In the genomic region with DNA sequence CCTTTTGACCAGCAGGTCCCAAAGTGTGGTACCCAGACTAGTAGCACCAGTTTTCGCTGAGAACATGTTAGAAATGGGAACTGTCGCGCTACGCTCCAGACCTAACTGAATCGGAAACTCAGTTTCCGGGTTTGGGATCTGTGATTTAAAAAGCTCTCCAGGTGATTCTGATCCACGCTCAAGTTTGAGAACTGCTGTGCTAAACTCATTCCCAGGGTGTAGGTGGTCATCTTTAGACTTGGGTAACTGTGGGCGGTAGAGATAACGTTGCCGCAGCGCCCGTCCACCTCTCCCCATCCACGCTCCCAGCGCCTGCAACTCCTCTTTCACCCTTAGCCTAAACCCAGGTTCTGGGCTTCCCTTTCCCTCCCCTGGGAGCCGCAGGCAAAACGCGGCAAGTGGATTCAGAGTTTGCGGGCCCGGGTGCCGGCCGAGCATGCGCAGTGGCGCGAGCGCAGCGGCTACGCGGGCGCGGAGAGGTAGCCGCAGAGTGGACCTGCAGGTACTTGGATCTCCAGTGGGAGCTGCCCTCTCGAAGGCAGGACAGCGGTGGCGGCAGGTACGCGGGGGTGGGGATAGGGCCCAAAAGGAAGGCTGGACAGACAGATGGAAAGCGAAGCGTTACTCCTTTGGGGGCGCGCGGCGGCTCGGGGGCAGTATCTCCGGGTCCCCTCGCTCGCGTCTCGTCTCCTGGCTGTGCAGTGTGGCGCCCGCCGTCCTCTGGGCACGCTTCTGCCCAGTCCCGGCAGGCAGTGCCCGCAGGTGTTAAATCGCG, we compare ENCODE assay signal across 8 cellular contexts. TPM values are rescaled to one million over a fixed set of nuclear protein-coding genes. Genes with fewer than 3 reads are reported as not detected.
DNase-seq lines count a peak whose midpoint lies in the region; ATAC-seq and TF ChIP-seq lines count a peak whose summit lies in the region.

A gene with protein sequence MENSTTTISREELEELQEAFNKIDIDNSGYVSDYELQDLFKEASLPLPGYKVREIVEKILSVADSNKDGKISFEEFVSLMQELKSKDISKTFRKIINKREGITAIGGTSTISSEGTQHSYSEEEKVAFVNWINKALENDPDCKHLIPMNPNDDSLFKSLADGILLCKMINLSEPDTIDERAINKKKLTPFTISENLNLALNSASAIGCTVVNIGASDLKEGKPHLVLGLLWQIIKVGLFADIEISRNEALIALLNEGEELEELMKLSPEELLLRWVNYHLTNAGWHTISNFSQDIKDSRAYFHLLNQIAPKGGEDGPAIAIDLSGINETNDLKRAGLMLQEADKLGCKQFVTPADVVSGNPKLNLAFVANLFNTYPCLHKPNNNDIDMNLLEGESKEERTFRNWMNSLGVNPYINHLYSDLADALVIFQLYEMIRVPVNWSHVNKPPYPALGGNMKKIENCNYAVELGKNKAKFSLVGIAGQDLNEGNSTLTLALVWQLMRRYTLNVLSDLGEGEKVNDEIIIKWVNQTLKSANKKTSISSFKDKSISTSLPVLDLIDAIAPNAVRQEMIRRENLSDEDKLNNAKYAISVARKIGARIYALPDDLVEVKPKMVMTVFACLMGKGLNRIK (plus strand): TSS at position 443 of the 775 bp plus-strand sequence. CDS start 67,845 bp downstream, outside the sequence.

- DNase-seq in NCI-H146 (lab: John Stamatoyannopoulos, UW): peak; percentile 96
- DNase-seq in T-helper 17 cell: peak; percentile 77 to 83 (median 79)
- peak; percentile 37 to 89 for DNase-seq in ascending aorta (ENCODE audit: low spot score in 2 of 2)
- peak; percentile 87 for DNase-seq in hepatic stellate cell (ENCODE audit: low spot score)
- DNase-seq in retina: peak; percentile 97
- DNase-seq in NK-92 (lab: John Stamatoyannopoulos, UW; ENCODE audit: unreplicated experiment): no peak

- H3K36me3 ChIP-seq in ascending aorta: no peaks in the 10 kb centered on the region

- peak within 1 kb of the TSS; percentile 98 for H3K4me3 Mint-ChIP-seq in T-helper 17 cell

- H3K27me3 ChIP-seq in ascending aorta: no peaks in the 10 kb centered on the region

- H3K36me3 Mint-ChIP-seq in T-helper 17 cell (ENCODE audit: low read depth): no peaks in the 10 kb centered on the region

- ATAC-seq in HG02852 (IDR thresholded peaks at IDR 0.05; ENCODE audit: unreplicated experiment) (peak; percentile 87), T-helper 17 cell (peak; percentile 90)

- H3K27ac ChIP-seq in ascending aorta: peak within 1 kb of the TSS; percentile 46 to 56

- no peak for TF ChIP-seq CTCF in ascending aorta (IDR thresholded peaks at IDR 0.05)

- H3K4me3 ChIP-seq in ascending aorta: peak within 1 kb of the TSS; percentile 67 to 73

- TF ChIP-seq POLR2A in GM15510 (IDR thresholded peaks at IDR 0.05; ENCODE audit: borderline replicate concordance, extremely low read depth, insufficient read length): peak; percentile 61

- H3K27me3 Mint-ChIP-seq in T-helper 17 cell: no peaks in the 10 kb centered on the region

- H3K4me1 ChIP-seq in ascending aorta: peaks cover 0 to 3% of the 10 kb centered on the region in 2 donors

- peak within 1 kb of the TSS; percentile 81 for H3K27ac Mint-ChIP-seq in T-helper 17 cell

- intact Hi-C loops in ascending aorta (cut with DNase I): loop anchor here (1.0 to 5.0 kb wide), 3 partner anchors 17 to 406 kb away; a partner anchor contains a TSS

- H3K9me3 ChIP-seq in T-helper 17 cell (ENCODE audit: control insufficient read depth, low read length, poor library complexity, severe bottlenecking): no peaks in the 10 kb centered on the region
- no peaks in the 10 kb centered on the region for H3K9me3 ChIP-seq in ascending aorta

- H3K4me1 Mint-ChIP-seq in T-helper 17 cell: peaks cover 11% of the 10 kb centered on the region

RNA-seq across cellular contexts. Expression of the gene that starts here (rescaled TPM):
- 1 to 10 TPM in 1 of 2 donors, under 1 TPM in 1; 0.44 to 1.0 TPM for total RNA-seq in T-helper 17 cell
- total RNA-seq in ascending aorta: 1.8 TPM
